Comparison of ENCODE assay signal across 8 cellular contexts in the genomic region with DNA sequence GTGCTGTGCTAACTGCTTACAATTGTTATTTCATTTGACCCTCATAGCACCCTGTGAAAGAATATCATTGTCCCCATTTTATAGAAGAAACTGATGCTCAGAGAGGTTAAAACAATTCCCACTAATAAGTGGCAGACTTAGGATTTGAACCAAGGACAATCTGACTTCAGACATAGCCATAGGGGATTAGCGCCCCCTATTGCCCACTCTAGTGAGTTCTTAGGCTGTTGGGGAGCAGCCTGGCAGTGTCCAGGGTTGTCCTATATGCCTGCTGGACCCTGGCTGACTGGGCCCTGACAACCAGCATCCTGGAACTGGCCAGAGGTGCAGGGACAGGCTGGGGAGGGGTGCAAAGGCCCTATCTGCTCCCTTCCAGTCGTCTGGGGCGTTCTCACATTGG. TPM values are rescaled to one million over a fixed set of nuclear protein-coding genes. Genes with fewer than 3 reads are reported as not detected.
DNase-seq lines count a peak whose midpoint lies in the region; ATAC-seq and TF ChIP-seq lines count a peak whose summit lies in the region.

No MANE protein-coding gene starts in this region.

- H3K4me3 ChIP-seq in heart right ventricle (no peak overlapping the region), cardiac fibroblast (replicated peaks in 1 of 2; ENCODE audit: low read depth in 2 of 2, low read length in 2 of 2) (no peak overlapping the region), spleen (no peak overlapping the region)

- H3K27ac ChIP-seq in heart right ventricle (no peak overlapping the region), spleen (no peak overlapping the region)

- peaks cover 0 to 26% (median 13%) of the 10 kb centered on the region in 9 donors for H3K4me1 ChIP-seq in heart right ventricle
- peaks cover 7 to 21% (median 13%) of the 10 kb centered on the region in 6 donors for H3K4me1 ChIP-seq in spleen

- H3K9me3 ChIP-seq in heart right ventricle (no peaks in the 10 kb centered on the region), spleen (no peaks in the 10 kb centered on the region)

- peak in 6 of 9 donors; percentile 13 to 43 (median 27) for TF ChIP-seq CTCF in heart right ventricle (IDR thresholded peaks at IDR 0.05)
- TF ChIP-seq CTCF in cardiac fibroblast (IDR thresholded peaks at IDR 0.05; ENCODE audit: low read depth, low read length), result peak; percentile 68
- TF ChIP-seq CTCF in spleen (IDR thresholded peaks at IDR 0.05 in 8 of 11, conservative IDR thresholded peaks at IDR 0.05 in 3 of 11), result peak in 4 of 11 experiments; percentile 28 to 36 (median 32)

- WGBS in heart right ventricle, 2 donors, result 28% methylated on average over 3 of the region's 3 CpGs
- whole genome bisulfite sequencing in spleen, 5 donors, result 45 to 69% (median 57%) methylated on average over 1 to 3 of the region's 3 CpGs

- no peak for ATAC-seq in heart right ventricle
- ATAC-seq in Right ventricle myocardium superior (ENCODE audit: poor library complexity), result no peak
- ATAC-seq in GM21576 (IDR thresholded peaks at IDR 0.05; ENCODE audit: unreplicated experiment), result no peak
- no peak for ATAC-seq in GM19467 (IDR thresholded peaks at IDR 0.05; ENCODE audit: unreplicated experiment)

- TF ChIP-seq POLR2A in spleen (IDR thresholded peaks at IDR 0.05), result no peak

- H3K36me3 ChIP-seq in heart right ventricle, result no peaks in the 10 kb centered on the region
- H3K36me3 ChIP-seq in spleen, result no peaks in the 10 kb centered on the region

- H3K27me3 ChIP-seq in heart right ventricle (no peaks in the 10 kb centered on the region), spleen (replicated peaks in 1 of 7) (no peaks in the 10 kb centered on the region)

- intact Hi-C loops in heart right ventricle (cut with DNase I), result loop anchor here (2.0 to 10.0 kb wide), 11 partner anchors 65 to 625 kb away; no protein-coding TSS in a partner anchor
- intact Hi-C loops in Right ventricle myocardium superior (cut with DNase I), result loop anchor here (5.0 to 10.0 kb wide), 2 partner anchors 432 to 615 kb away; no protein-coding TSS in a partner anchor
- intact Hi-C loops in spleen (cut with DNase I; ENCODE audit: low total_unique reads), result loop anchor here (5.0 kb wide), 2 partner anchors 432 to 622 kb away; no protein-coding TSS in a partner anchor

- no peak for DNase-seq in heart right ventricle
- DNase-seq in Right ventricle myocardium superior, result no peak
- peak; percentile 7 for DNase-seq in MV-4-11 (lab: John Stamatoyannopoulos, UW)
- DNase-seq in cardiac fibroblast (ENCODE audit: low read depth in 2 of 2), result peak; percentile 48 to 67
- DNase-seq in spleen, result peak; percentile 49
- no peak for DNase-seq in midbrain (lab: John Stamatoyannopoulos, UW)

RNA-seq across cellular contexts. Expression of a gene that starts 15.4 kb away (rescaled TPM):
- total RNA-seq in heart right ventricle, result 10 to 100 TPM; 15.5 to 24.5 (median 18.7) TPM
- 10 to 100 TPM in 1 of 2 donors, 1 to 10 TPM in 1; 5.5 to 22.1 TPM for polyA plus RNA-seq in heart right ventricle
- total RNA-seq in Right ventricle myocardium superior, result 18.1 TPM
- 10 to 100 TPM; 13.7 to 17.9 (median 15.3) TPM for total RNA-seq in spleen
- polyA plus RNA-seq in spleen, result 10 to 100 TPM in 2 of 3 donors, 1 to 10 TPM in 1; 7.2 to 13.7 (median 10.2) TPM

RNA-seq across cellular contexts. Expression of a gene that starts 15.7 kb away (rescaled TPM):
- 10 to 100 TPM; 13.1 to 22.8 (median 18.1) TPM for total RNA-seq in heart right ventricle
- 10 to 100 TPM in 1 of 2 donors, 1 to 10 TPM in 1; 4.2 to 14.6 TPM for polyA plus RNA-seq in heart right ventricle
- 14.6 TPM for total RNA-seq in Right ventricle myocardium superior
- 10 to 100 TPM; 17.3 to 30.6 (median 21.7) TPM for total RNA-seq in spleen
- polyA plus RNA-seq in spleen, result 1 to 10 TPM; 4.2 to 7.3 (median 7.1) TPM

Comparison
In these comparisons a context has a peak if more than half of its experiments do, and no peak if none do; other contexts are left out.
1. DNase-seq: peak in MV-4-11 (single experiment), cardiac fibroblast (2 of 2) and spleen (single experiment); none in heart right ventricle (0 of 2), Right ventricle myocardium superior (single experiment) and midbrain (single experiment).